Comparison of ENCODE assay signal across 25 cellular contexts in the genomic region with DNA sequence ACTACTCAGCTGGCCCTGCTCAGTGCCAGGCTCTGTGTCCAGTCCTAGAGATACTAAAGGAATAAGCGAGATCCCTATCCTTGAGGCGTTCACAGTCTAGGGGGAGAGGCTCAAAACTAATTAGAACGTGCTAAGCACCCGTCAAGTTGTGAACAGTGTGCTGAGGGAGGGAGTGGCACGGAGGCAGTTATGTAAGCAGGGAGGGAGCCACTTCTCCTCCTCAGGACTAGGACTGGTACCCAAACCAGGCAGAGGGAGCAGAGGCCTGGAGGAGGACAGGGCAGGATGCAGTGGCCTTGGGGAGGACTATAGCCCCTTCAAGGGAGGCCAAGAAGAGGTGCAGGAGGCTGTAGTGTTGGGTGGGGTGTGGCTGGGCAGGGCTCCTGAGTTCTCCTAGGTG. TPM values are rescaled to one million over a fixed set of nuclear protein-coding genes. Genes with fewer than 3 reads are reported as not detected.
"Had no signal": no experiment of that assay in that cellular context is flagged by ENCODE, and none has a peak within 500 bp of the region (broad histone marks: within the 10 kb centered on the region; RNA-seq: fewer than 3 reads in every experiment).

No MANE protein-coding gene starts in this region.

- H3K4me1 Mint-ChIP-seq: activated CD4-positive, alpha-beta T cell treated with anti-CD3 and anti-CD28 coated beads, Interleukin-2, amount 10 ng/mL, durations not matched to agents 7 days and 5 days; activated T-helper 17 cell treated with anti-CD3 and anti-CD28 coated beads, Interleukin-2, amount 50 U/mL, for 72 hours had no signal

- H3K27ac ChIP-seq: brain microvascular endothelial cell, cardiac muscle cell, PC-9, VCaP had no signal

- H3K9me3 Mint-ChIP-seq: activated CD4-positive, alpha-beta memory T cell treated with anti-CD3 and anti-CD28 coated beads for 36 hours; activated CD4-positive, alpha-beta T cell treated with anti-CD3 and anti-CD28 coated beads, Interleukin-2, amount 10 ng/mL, durations not matched to agents 7 days and 5 days; activated naive CD4-positive, alpha-beta T cell treated with anti-CD3 and anti-CD28 coated beads for 36 hours; activated T-cell treated with anti-CD3 and anti-CD28 coated beads, Interleukin-2, amount 50 U/mL, for 4 hours; activated T-helper 17 cell treated with anti-CD3 and anti-CD28 coated beads, Interleukin-2, amount 50 U/mL, for 72 hours had no signal

- H3K9me3 ChIP-seq: MG63 had no signal

- DNase-seq: activated CD4-positive, alpha-beta memory T cell treated with anti-CD3 and anti-CD28 coated beads for 36 hours; activated CD4-positive, alpha-beta T cell treated with anti-CD3 and anti-CD28 coated beads, Interleukin-2, amount 10 ng/mL, durations not matched to agents 7 days and 5 days; activated CD4-positive, CD25-positive, alpha-beta regulatory T cell; activated CD8-positive, alpha-beta memory T cell treated with anti-CD3 and anti-CD28 coated beads for 24 hours; activated gamma-delta T cell; activated naive CD4-positive, alpha-beta T cell treated with anti-CD3 and anti-CD28 coated beads for 36 hours; activated T-cell treated with anti-CD3 and anti-CD28 coated beads, Interleukin-2, amount 50 U/mL, for 4 hours; amygdala; brain microvascular endothelial cell; MG63; MV-4-11; NCI-H1105; NCI-H1436 treated with DMSO at 0.1 percent for 48 hours; NCI-H187 treated with DMSO at 0.1 percent for 48 hours; NCI-H2081 treated with DMSO at 0.1 percent for 48 hours; NCI-H446; NCI-H524; PC-9; SIG-M5; T-helper 17 cell; T-helper 9 cell had no signal

- H3K27ac Mint-ChIP-seq: activated CD4-positive, alpha-beta memory T cell treated with anti-CD3 and anti-CD28 coated beads for 36 hours; activated CD4-positive, alpha-beta T cell treated with anti-CD3 and anti-CD28 coated beads, Interleukin-2, amount 10 ng/mL, durations not matched to agents 7 days and 5 days; activated naive CD4-positive, alpha-beta T cell treated with anti-CD3 and anti-CD28 coated beads for 36 hours; activated naive CD8-positive, alpha-beta T cell; activated T-helper 17 cell treated with anti-CD3 and anti-CD28 coated beads, Interleukin-2, amount 50 U/mL, for 72 hours; T-helper 17 cell had no signal

- H3K27me3 Mint-ChIP-seq: activated CD4-positive, alpha-beta memory T cell treated with anti-CD3 and anti-CD28 coated beads for 36 hours; activated CD4-positive, alpha-beta T cell treated with anti-CD3 and anti-CD28 coated beads, Interleukin-2, amount 10 ng/mL, durations not matched to agents 7 days and 5 days; activated naive CD8-positive, alpha-beta T cell; activated T-helper 17 cell treated with anti-CD3 and anti-CD28 coated beads, Interleukin-2, amount 50 U/mL, for 72 hours; T-helper 17 cell had no signal

- H3K4me3 ChIP-seq: cardiac muscle cell, MG63, PC-9 had no signal

- H3K4me3 Mint-ChIP-seq: activated CD4-positive, alpha-beta memory T cell treated with anti-CD3 and anti-CD28 coated beads for 36 hours; activated CD4-positive, alpha-beta T cell treated with anti-CD3 and anti-CD28 coated beads, Interleukin-2, amount 10 ng/mL, durations not matched to agents 7 days and 5 days; activated naive CD4-positive, alpha-beta T cell treated with anti-CD3 and anti-CD28 coated beads for 36 hours; activated naive CD8-positive, alpha-beta T cell; activated T-cell treated with anti-CD3 and anti-CD28 coated beads, Interleukin-2, amount 50 U/mL, for 4 hours; activated T-helper 17 cell treated with anti-CD3 and anti-CD28 coated beads, Interleukin-2, amount 50 U/mL, for 72 hours; T-helper 17 cell had no signal

- H3K27me3 ChIP-seq: brain microvascular endothelial cell, cardiac muscle cell, MG63 had no signal

- H3K36me3 ChIP-seq: cardiac muscle cell had no signal

RNA-seq across cellular contexts. Expression of gene VSTM2L, which starts 39.6 kb away (rescaled TPM):
- total RNA-seq: activated CD4-positive, alpha-beta memory T cell treated with anti-CD3 and anti-CD28 coated beads for 36 hours; activated CD4-positive, alpha-beta T cell treated with anti-CD3 and anti-CD28 coated beads, Interleukin-2, amount 10 ng/mL, durations not matched to agents 7 days and 5 days; activated naive CD4-positive, alpha-beta T cell treated with anti-CD3 and anti-CD28 coated beads for 36 hours; activated T-helper 17 cell treated with anti-CD3 and anti-CD28 coated beads, Interleukin-2, amount 50 U/mL, for 72 hours; T-helper 17 cell had no signal
